8 cellular contexts compared by ENCODE assay signal in the genomic region with DNA sequence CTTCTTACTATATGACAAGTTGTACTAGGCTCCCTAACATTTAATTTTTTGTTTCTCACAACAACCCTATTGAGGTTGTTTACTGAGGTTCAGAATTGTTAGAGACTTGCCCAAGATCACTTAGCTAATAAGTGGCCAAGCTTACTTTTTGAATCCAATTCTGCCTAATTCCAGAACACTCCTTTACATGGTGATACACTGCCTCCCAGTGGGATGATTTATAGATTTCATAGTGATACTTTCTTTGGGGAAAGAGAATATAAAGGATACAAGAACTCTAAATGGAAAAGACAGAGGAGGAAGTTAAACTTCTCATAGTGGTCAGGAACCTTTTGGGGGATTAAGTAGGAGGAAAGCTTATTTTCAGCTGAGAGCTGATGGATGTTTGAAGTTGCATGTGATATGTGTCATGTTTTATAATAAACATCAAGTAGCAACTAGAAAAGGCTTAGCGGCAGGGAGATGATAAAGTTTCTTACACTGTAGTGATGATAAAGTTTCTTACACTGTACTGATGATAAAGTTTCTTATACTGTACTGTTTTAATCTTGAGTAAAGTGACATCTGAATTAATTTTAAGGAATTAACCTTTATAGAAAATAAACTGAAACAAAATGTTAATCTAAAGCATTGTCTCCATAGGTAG. TPM values are rescaled to one million over a fixed set of nuclear protein-coding genes. Genes with fewer than 3 reads are reported as not detected.
DNase-seq lines count a peak whose midpoint lies in the region; ATAC-seq and TF ChIP-seq lines count a peak whose summit lies in the region.

No MANE protein-coding gene starts in this region.

- intact Hi-C loops in Right ventricle myocardium inferior (cut with DNase I) = no loop called here

- peak in 1 of 2 donors; percentile 62 for DNase-seq in cardiac muscle cell (ENCODE audit: low read depth in 1 of 2, low spot score in 1 of 2)
- DNase-seq in Right ventricle myocardium inferior (ENCODE audit: missing footprints) = no peak
- no peak for DNase-seq in RWPE2 (ENCODE audit: low spot score)
- DNase-seq in fibroblast of the aortic adventitia (ENCODE audit: low read depth) = peak; percentile 69
- DNase-seq in activated effector memory CD4-positive, alpha-beta T cell treated with Interleukin-2 at 50 U/mL for 16 hours = no peak

- no peaks in the 10 kb centered on the region for H3K36me3 ChIP-seq in cardiac muscle cell
- H3K36me3 ChIP-seq in RWPE2 (ENCODE audit: low read depth) = no peaks in the 10 kb centered on the region

- TF ChIP-seq CTCF in cardiac muscle cell (IDR thresholded peaks at IDR 0.05; ENCODE audit: low read depth, low read length) (peak; percentile 24), RWPE2 (IDR thresholded peaks at IDR 0.05; ENCODE audit: poor library complexity, severe bottlenecking) (peak; percentile 41), fibroblast of the aortic adventitia (IDR thresholded peaks at IDR 0.05; ENCODE audit: insufficient read depth, low read length) (no peak)

- peaks cover 6% of the 10 kb centered on the region for H3K4me1 ChIP-seq in cardiac muscle cell (ENCODE audit: low read depth)
- no peaks in the 10 kb centered on the region for H3K4me1 ChIP-seq in RWPE2 (ENCODE audit: insufficient read depth, poor library complexity, severe bottlenecking)

- no peaks in the 10 kb centered on the region for H3K9me3 ChIP-seq in cardiac muscle cell (ENCODE audit: low read depth)
- H3K9me3 ChIP-seq in RWPE2 (ENCODE audit: severe bottlenecking) = no peaks in the 10 kb centered on the region

- no peak for ATAC-seq in Right ventricle myocardium inferior
- peak; percentile 56; the same call in 2 of the 3 replicates for ATAC-seq in RWPE2 (ENCODE audit: low read depth)
- ATAC-seq in HG02678 (IDR thresholded peaks at IDR 0.05; ENCODE audit: unreplicated experiment) = no peak
- ATAC-seq in GM18517 (IDR thresholded peaks at IDR 0.05; ENCODE audit: unreplicated experiment) = no peak
- no peak for ATAC-seq in HG03097 (IDR thresholded peaks at IDR 0.05; ENCODE audit: low FRiP score, unreplicated experiment)

- H3K27me3 ChIP-seq in cardiac muscle cell (no peaks in the 10 kb centered on the region), RWPE2 (ENCODE audit: insufficient read depth, poor library complexity, severe bottlenecking) (no peaks in the 10 kb centered on the region)

- no peak overlapping the region for H3K27ac ChIP-seq in cardiac muscle cell
- no peak overlapping the region for H3K27ac ChIP-seq in RWPE2 (ENCODE audit: poor library complexity, severe bottlenecking)

- H3K4me3 ChIP-seq in cardiac muscle cell (no peak overlapping the region), RWPE2 (ENCODE audit: severe bottlenecking) (no peak overlapping the region), fibroblast of the aortic adventitia (ENCODE audit: low read depth, low read length) (no peak overlapping the region)

RNA-seq across cellular contexts. Expression of gene STAG2, which starts 15.3 kb away (rescaled TPM):
- 43.8 and 70.6 TPM in 2 replicates for total RNA-seq in cardiac muscle cell
- 18.2 and 25.3 TPM in 2 replicates for polyA plus RNA-seq in cardiac muscle cell
- total RNA-seq in Right ventricle myocardium inferior = 32.9 TPM
- 85.5 and 88.7 TPM in 2 replicates for total RNA-seq in fibroblast of the aortic adventitia (ENCODE audit: low replicate concordance)
